9 cellular contexts compared by ENCODE assay signal in genomic region chr10:116796910-116797513, GRCh38. TPM values are rescaled to one million over a fixed set of nuclear protein-coding genes. Genes with fewer than 3 reads are reported as not detected.
DNase-seq lines count a peak whose midpoint lies in the region; ATAC-seq and TF ChIP-seq lines count a peak whose summit lies in the region.
"Had no signal": no experiment of that assay in that cellular context is flagged by ENCODE, and none has a peak within 500 bp of the region (broad histone marks: within the 10 kb centered on the region; RNA-seq: fewer than 3 reads in every experiment).

No MANE protein-coding gene starts in this region.

- ATAC-seq in GM19035 (IDR thresholded peaks at IDR 0.05; ENCODE audit: unreplicated experiment) (peak; percentile 81), HG03432 (IDR thresholded peaks at IDR 0.05; ENCODE audit: unreplicated experiment) (peak; percentile 81)

- H3K4me1 Mint-ChIP-seq in activated CD4-positive, alpha-beta memory T cell treated with anti-CD3 and anti-CD28 coated beads for 36 hours (ENCODE audit: low read depth): peaks cover 6% of the 10 kb centered on the region
- no peaks in the 10 kb centered on the region for H3K4me1 Mint-ChIP-seq in mesothelial cell of epicardium
- H3K4me1 Mint-ChIP-seq: IgD-negative memory B cell had no signal

- peak; percentile 74 for DNase-seq in BE2C
- peak; percentile 74 for DNase-seq in NCI-H748 (lab: John Stamatoyannopoulos, UW; ENCODE audit: unreplicated experiment)
- peak; percentile 76 for DNase-seq in activated CD4-positive, alpha-beta memory T cell treated with anti-CD3 and anti-CD28 coated beads for 36 hours
- DNase-seq in effector CD8-positive, alpha-beta T cell (lab: John Stamatoyannopoulos, UW): peak; percentile 48
- peak; percentile 83 to 90 for DNase-seq in mesothelial cell of epicardium (ENCODE audit: low spot score in 2 of 2, unreplicated experiment in 2 of 2)
- DNase-seq in stimulated activated CD8-positive, alpha-beta memory T cell treated with anti-CD3 and anti-CD28 coated beads, Interleukin-4, amount 100 ng/mL, for 4 hours (ENCODE audit: low read depth in 2 of 2, low spot score in 1 of 2): peak; percentile 20 to 28

- no peaks in the 10 kb centered on the region for H3K4me1 ChIP-seq in BE2C

- CTCF ChIA-PET in activated CD4-positive, alpha-beta memory T cell treated with anti-CD3 and anti-CD28 coated beads for 36 hours (lab: Charles Lee): interaction anchor here (0.9 to 4.2 kb wide), 19 partner anchors 9 to 405 kb away, joined by 3 to 120 read pairs (median 4); no protein-coding TSS in a partner anchor

- H3K9me3 Mint-ChIP-seq in activated CD4-positive, alpha-beta memory T cell treated with anti-CD3 and anti-CD28 coated beads for 36 hours: peaks cover 3% of the 10 kb centered on the region
- peaks cover 4% of the 10 kb centered on the region for H3K9me3 Mint-ChIP-seq in mesothelial cell of epicardium

- TF ChIP-seq CTCF in BE2C (IDR thresholded peaks at IDR 0.05; ENCODE audit: low read depth, low read length): peak; percentile 86
- peak; percentile 92 for TF ChIP-seq CTCF in mesothelial cell of epicardium (IDR thresholded peaks at IDR 0.05; ENCODE audit: unreplicated experiment)

- no peak overlapping the region for H3K4me3 ChIP-seq in BE2C (ENCODE audit: low read depth, low read length)

- H3K9me3 ChIP-seq in BE2C: no peaks in the 10 kb centered on the region

- no peaks in the 10 kb centered on the region for H3K36me3 ChIP-seq in BE2C

- no peaks in the 10 kb centered on the region for H3K36me3 Mint-ChIP-seq in activated CD4-positive, alpha-beta memory T cell treated with anti-CD3 and anti-CD28 coated beads for 36 hours
- no peaks in the 10 kb centered on the region for H3K36me3 Mint-ChIP-seq in mesothelial cell of epicardium
- H3K36me3 Mint-ChIP-seq: IgD-negative memory B cell had no signal

- H3K27me3 Mint-ChIP-seq in activated CD4-positive, alpha-beta memory T cell treated with anti-CD3 and anti-CD28 coated beads for 36 hours: peaks cover 31% of the 10 kb centered on the region
- H3K27me3 Mint-ChIP-seq in mesothelial cell of epicardium (ENCODE audit: low read depth): peaks cover 70% of the 10 kb centered on the region

- H3K27me3 ChIP-seq in BE2C: peaks cover 11% of the 10 kb centered on the region; the same call in 1 of the 2 replicates

- intact Hi-C loops in activated CD4-positive, alpha-beta memory T cell treated with anti-CD3 and anti-CD28 coated beads for 36 hours (cut with micrococcal nuclease): loop anchor here (1.0 kb wide), 2 partner anchors 371 to 378 kb away; no protein-coding TSS in a partner anchor

- no peak overlapping the region for H3K4me3 Mint-ChIP-seq in activated CD4-positive, alpha-beta memory T cell treated with anti-CD3 and anti-CD28 coated beads for 36 hours
- no peak overlapping the region for H3K4me3 Mint-ChIP-seq in mesothelial cell of epicardium

- POLR2A ChIA-PET in activated CD4-positive, alpha-beta memory T cell treated with anti-CD3 and anti-CD28 coated beads for 36 hours (lab: Charles Lee): interaction anchor here (1.0 kb wide), 1 partner anchor 370 kb away, joined by 3 read pairs; no protein-coding TSS in a partner anchor

- no peak overlapping the region for H3K27ac Mint-ChIP-seq in activated CD4-positive, alpha-beta memory T cell treated with anti-CD3 and anti-CD28 coated beads for 36 hours
- H3K27ac Mint-ChIP-seq in mesothelial cell of epicardium: no peak overlapping the region

RNA-seq across cellular contexts. Expression of gene ENO4, which starts 52.3 kb away (rescaled TPM):
- polyA plus RNA-seq in BE2C (2012; ENCODE audit: insufficient read depth, insufficient read length, low read depth): not detected
- not detected for total RNA-seq in activated CD4-positive, alpha-beta memory T cell treated with anti-CD3 and anti-CD28 coated beads for 36 hours
- total RNA-seq in mesothelial cell of epicardium: 0.97 to 2.6 TPM (median 1.9 TPM) in 3 replicates

RNA-seq across cellular contexts. Expression of gene HSPA12A, which starts 54.6 kb away (rescaled TPM):
- 0.77 TPM for polyA plus RNA-seq in BE2C (2012; ENCODE audit: insufficient read depth, insufficient read length, low read depth)
- total RNA-seq in activated CD4-positive, alpha-beta memory T cell treated with anti-CD3 and anti-CD28 coated beads for 36 hours: under 1 TPM; 0.40 to 0.41 TPM
- 10.7 to 13.7 TPM (median 11.8 TPM) in 3 replicates for total RNA-seq in mesothelial cell of epicardium

Comparison
In these comparisons a context has a peak if more than half of its experiments do, and no peak if none do; other contexts are left out.
1. DNase-seq: peak in every context shown above with its lines; median percentile 86 in mesothelial cell of epicardium; 76 in activated CD4-positive, alpha-beta memory T cell treated with anti-CD3 and anti-CD28 coated beads for 36 hours; 74 in BE2C; 74 in NCI-H748; 48 in effector CD8-positive, alpha-beta T cell; 24 in stimulated activated CD8-positive, alpha-beta memory T cell treated with anti-CD3 and anti-CD28 coated beads, Interleukin-4, amount 100 ng/mL, for 4 hours.